In genomic region chr11:47340980-47341775, GRCh38 we compare ENCODE assay signal across 18 cellular contexts. TPM values are rescaled to one million over a fixed set of nuclear protein-coding genes. Genes with fewer than 3 reads are reported as not detected.
DNase-seq lines count a peak whose midpoint lies in the region; ATAC-seq and TF ChIP-seq lines count a peak whose summit lies in the region.
"Had no signal": no experiment of that assay in that cellular context is flagged by ENCODE, and none has a peak within 500 bp of the region (broad histone marks: within the 10 kb centered on the region; RNA-seq: fewer than 3 reads in every experiment).

No MANE protein-coding gene starts in this region.

- in situ Hi-C loops in GM23248 (cut with MboI), result no loop called here

- peak; percentile 34 for DNase-seq in GM23248
- no peak for DNase-seq in left ventricle myocardium inferior
- no peak for DNase-seq in sciatic nerve (ENCODE audit: low spot score)
- no peak for DNase-seq in glutamatergic neuron
- no peak for DNase-seq in H9
- DNase-seq: NCI-H1105, NCI-H187 treated with DMSO at 0.1 percent for 48 hours, NCI-H2171, NCI-H446 treated with DMSO at 0.1 percent for 48 hours, NCI-H748 treated with DMSO at 0.1 percent for 48 hours, Peyer's patch, SHP77 treated with DMSO at 0.1 percent for 48 hours had no signal

- H3K23me2 ChIP-seq in H9 (ENCODE audit: insufficient read length, low read depth, low read length, poor library complexity, severe bottlenecking), result no peaks in the 10 kb centered on the region

- no peak for ATAC-seq in activated T-helper 17 cell treated with anti-CD3 and anti-CD28 coated beads, Interleukin-2, amount 50 U/mL, for 72 hours (replicated peaks)
- ATAC-seq in sciatic nerve (peak; percentile 38), GM21526 (IDR thresholded peaks at IDR 0.05; ENCODE audit: low FRiP score, unreplicated experiment) (no peak)
- ATAC-seq: HCT116 had no signal

- WGBS in GM23248 (ENCODE audit: low coverage in 1 of 2, low lambda C conversion rate in 2 of 2, missing lambda C conversion rate in 2 of 2), 2 experiments, result 41 to 46% methylated on average over 17 to 18 of the region's 18 CpGs
- no CpG with 5 or more reads among the region's 18 CpGs for WGBS in H9 (ENCODE audit: extremely low coverage, insufficient read length, low lambda C conversion rate)

- H3K9me2 ChIP-seq in GM23248 (ENCODE audit: insufficient read depth), result no peaks in the 10 kb centered on the region

- no peak overlapping the region for H2BK5ac ChIP-seq in H9 (ENCODE audit: insufficient read length, low read length)

- no peaks in the 10 kb centered on the region for H3K9me3 Mint-ChIP-seq in activated T-helper 17 cell treated with anti-CD3 and anti-CD28 coated beads, Interleukin-2, amount 50 U/mL, for 72 hours
- H3K9me3 Mint-ChIP-seq in glutamatergic neuron (ENCODE audit: unreplicated experiment) (peaks cover 1% of the 10 kb centered on the region), H9 (no peaks in the 10 kb centered on the region; a peak in 1 of 5 replicates)

- H3K36me3 ChIP-seq in GM23248 (ENCODE audit: low read depth) (no peaks in the 10 kb centered on the region), left ventricle myocardium inferior (peaks cover 78% of the 10 kb centered on the region)
- H3K36me3 ChIP-seq: BLaER1, Peyer's patch had no signal

- H3T11ph ChIP-seq in H9 (ENCODE audit: low read length), result no peak overlapping the region

- H3K27ac Mint-ChIP-seq in activated T-helper 17 cell treated with anti-CD3 and anti-CD28 coated beads, Interleukin-2, amount 50 U/mL, for 72 hours, result peak overlapping the region; percentile 10
- H3K27ac Mint-ChIP-seq in glutamatergic neuron (ENCODE audit: unreplicated experiment) (no peak overlapping the region), H9 (0 out of 7 replicates have a peak overlapping the region, but pooled peaks of 1 of the 3 experiments have one; percentile 1)

- H4K20me1 ChIP-seq in GM23248 (ENCODE audit: insufficient read depth) (no peaks in the 10 kb centered on the region), H9 (ENCODE audit: control insufficient read depth, insufficient read depth, insufficient read length) (no peaks in the 10 kb centered on the region)
- H4K20me1 ChIP-seq: BLaER1 had no signal

- no peaks in the 10 kb centered on the region for H3F3A ChIP-seq in GM23248 (ENCODE audit: insufficient read depth)

- H2AFZ ChIP-seq in GM23248 (no peak overlapping the region), H9 (ENCODE audit: low read length) (no peak overlapping the region)

- H3K4me3 Mint-ChIP-seq in activated T-helper 17 cell treated with anti-CD3 and anti-CD28 coated beads, Interleukin-2, amount 50 U/mL, for 72 hours, result no peak overlapping the region
- H3K4me3 Mint-ChIP-seq in glutamatergic neuron (ENCODE audit: unreplicated experiment), result no peak overlapping the region
- H3K4me3 Mint-ChIP-seq in H9, result no peak overlapping the region

- no peak overlapping the region for H4K91ac ChIP-seq in H9 (ENCODE audit: insufficient read length, low read depth, low read length)

- no peak overlapping the region for H3K14ac ChIP-seq in H9 (ENCODE audit: insufficient read depth, low read length)

- peaks cover 6% of the 10 kb centered on the region for H3K4me1 Mint-ChIP-seq in activated T-helper 17 cell treated with anti-CD3 and anti-CD28 coated beads, Interleukin-2, amount 50 U/mL, for 72 hours
- H3K4me1 Mint-ChIP-seq in glutamatergic neuron (ENCODE audit: low read depth, unreplicated experiment) (no peaks in the 10 kb centered on the region), H9 (peaks cover 2 to 5% of the 10 kb centered on the region in 2 experiments; a peak in 2 of 4 replicates)

- no peaks in the 10 kb centered on the region for H3K36me3 Mint-ChIP-seq in activated T-helper 17 cell treated with anti-CD3 and anti-CD28 coated beads, Interleukin-2, amount 50 U/mL, for 72 hours (ENCODE audit: low read depth)
- H3K36me3 Mint-ChIP-seq in glutamatergic neuron (ENCODE audit: unreplicated experiment) (no peaks in the 10 kb centered on the region), H9 (ENCODE audit: insufficient read depth in 1 of 3, low read depth in 3 of 3) (no peaks in the 10 kb centered on the region; a peak in 1 of 7 replicates)

- no peak overlapping the region for H3K4me2 ChIP-seq in GM23248 (ENCODE audit: unreplicated experiment)
- H3K4me2 ChIP-seq in H9 (ENCODE audit: insufficient read depth, insufficient read length, low read length), result no peak overlapping the region
- H3K4me2 ChIP-seq: BLaER1 had no signal

- H3K4ac ChIP-seq in H9 (ENCODE audit: low read depth, low read length), result no peak overlapping the region

- intact Hi-C loops in left ventricle myocardium inferior (cut with micrococcal nuclease) (no loop called here), sciatic nerve (cut with DNase I) (no loop called here)

- H3K9me3 ChIP-seq in GM23248 (ENCODE audit: low read depth), result no peaks in the 10 kb centered on the region
- H3K9me3 ChIP-seq in left ventricle myocardium inferior (replicated peaks), result no peaks in the 10 kb centered on the region
- no peaks in the 10 kb centered on the region for H3K9me3 ChIP-seq in H9 (ENCODE audit: control insufficient read depth, low read depth, low read length)
- H3K9me3 ChIP-seq: BLaER1, Peyer's patch had no signal

- H3K4me1 ChIP-seq in GM23248 (ENCODE audit: insufficient read depth), result no peaks in the 10 kb centered on the region
- peaks cover 96% of the 10 kb centered on the region for H3K4me1 ChIP-seq in left ventricle myocardium inferior
- no peaks in the 10 kb centered on the region for H3K4me1 ChIP-seq in H9 (ENCODE audit: insufficient read depth, low read length)
- H3K4me1 ChIP-seq: Peyer's patch had no signal

- TF ChIP-seq CTCF in left ventricle myocardium inferior (IDR thresholded peaks at IDR 0.05; ENCODE audit: borderline replicate concordance) (no peak), glutamatergic neuron (IDR thresholded peaks at IDR 0.05; ENCODE audit: partially characterized antibody, unreplicated experiment) (no peak), H9 (conservative IDR thresholded peaks at IDR 0.05) (no peak)

- H3K79me2 ChIP-seq in GM23248 (ENCODE audit: insufficient read depth), result no peaks in the 10 kb centered on the region
- H3K79me2 ChIP-seq in H9 (ENCODE audit: insufficient read depth, low read length), result no peaks in the 10 kb centered on the region

- no peaks in the 10 kb centered on the region for H3K79me1 ChIP-seq in H9 (ENCODE audit: insufficient read depth, low read depth, low read length, poor library complexity, severe bottlenecking)

- H4K8ac ChIP-seq in H9 (replicated peaks; ENCODE audit: insufficient read length, low read depth, low read length), result no peak overlapping the region

- H2BK12ac ChIP-seq in H9 (ENCODE audit: insufficient read length, low read depth, low read length), result no peak overlapping the region

- no peak overlapping the region for H3K56ac ChIP-seq in H9 (ENCODE audit: insufficient read length, low read depth, low read length)

- H3K4me3 ChIP-seq in GM23248, result no peak overlapping the region
- peak overlapping the region; percentile 77 for H3K4me3 ChIP-seq in left ventricle myocardium inferior
- H3K4me3 ChIP-seq: BLaER1, Peyer's patch had no signal

- H4K5ac ChIP-seq in H9 (ENCODE audit: insufficient read length, low read depth, low read length), result no peak overlapping the region

- no peak overlapping the region for H3K27ac ChIP-seq in GM23248
- peak overlapping the region; percentile 97 for H3K27ac ChIP-seq in left ventricle myocardium inferior (replicated peaks)
- no peak overlapping the region for H3K27ac ChIP-seq in H9 (ENCODE audit: insufficient read length, low read depth, low read length)
- H3K27ac ChIP-seq: BLaER1, Peyer's patch had no signal

- H3K23ac ChIP-seq in H9 (ENCODE audit: insufficient read length, low read depth, low read length), result no peak overlapping the region

- H2BK15ac ChIP-seq in H9 (ENCODE audit: low read depth, low read length), result no peak overlapping the region

- H2BK120ac ChIP-seq in H9 (ENCODE audit: low read depth, low read length, poor library complexity, severe bottlenecking), result no peak overlapping the region

- no peaks in the 10 kb centered on the region for H3K27me3 Mint-ChIP-seq in activated T-helper 17 cell treated with anti-CD3 and anti-CD28 coated beads, Interleukin-2, amount 50 U/mL, for 72 hours
- H3K27me3 Mint-ChIP-seq in glutamatergic neuron (ENCODE audit: unreplicated experiment) (peaks cover 12% of the 10 kb centered on the region), H9 (ENCODE audit: low read depth) (peaks cover 4% of the 10 kb centered on the region; the same call in 1 of the 2 replicates)

- no peak overlapping the region for H3K18ac ChIP-seq in H9 (ENCODE audit: insufficient read length, low read depth, low read length)

- no peak overlapping the region for H2BK20ac ChIP-seq in H9 (ENCODE audit: low read depth, low read length, poor library complexity, severe bottlenecking)

- H2AK5ac ChIP-seq in H9 (ENCODE audit: insufficient read length, low read length), result no peak overlapping the region

- no peak overlapping the region for H3K9ac ChIP-seq in GM23248
- H3K9ac ChIP-seq in H9 (ENCODE audit: extremely low read depth, insufficient read length, low read length), result no peak overlapping the region
- H3K9ac ChIP-seq: BLaER1 had no signal

- H3K27me3 ChIP-seq in GM23248 (replicated peaks; ENCODE audit: insufficient read depth), result no peaks in the 10 kb centered on the region
- H3K27me3 ChIP-seq in left ventricle myocardium inferior (ENCODE audit: low read depth), result no peaks in the 10 kb centered on the region
- H3K27me3 ChIP-seq in H9 (ENCODE audit: insufficient read depth, low read length), result no peaks in the 10 kb centered on the region
- H3K27me3 ChIP-seq: BLaER1, Peyer's patch had no signal

RNA-seq across cellular contexts. Expression of gene MYBPC3, which starts 11.3 kb away (rescaled TPM):
- total RNA-seq in GM23248 (2014; rRNA removed; shearing (Covaris generic)), result not detected in 2 replicates
- 0.08 TPM in 1 of 2 replicates, not detected in the other for polyA plus RNA-seq in GM23248 (2016; fragmentation: Nextera tagmentation; extraction: Ambion mirVana)
- total RNA-seq in activated T-helper 17 cell treated with anti-CD3 and anti-CD28 coated beads, Interleukin-2, amount 50 U/mL, for 72 hours, result not detected
- total RNA-seq in left ventricle myocardium inferior (2,538 TPM), sciatic nerve (0.53 TPM), glutamatergic neuron (ENCODE audit: unreplicated experiment) (not detected), H9 (2021) (not detected in 2 replicates)
- total RNA-seq: HT1080, Peyer's patch had no signal
- polyA plus RNA-seq: AG04450 had no signal

RNA-seq across cellular contexts. Expression of gene SPI1, which starts 37.2 kb away (rescaled TPM):
- total RNA-seq in GM23248 (2014; rRNA removed; shearing (Covaris generic)), result not detected in 2 replicates
- polyA plus RNA-seq in GM23248 (2016; fragmentation: Nextera tagmentation; extraction: Ambion mirVana), result 0.30 TPM in 1 of 2 replicates, not detected in the other
- total RNA-seq in activated T-helper 17 cell treated with anti-CD3 and anti-CD28 coated beads, Interleukin-2, amount 50 U/mL, for 72 hours, result under 1 TPM in 1 of 2 donors, not detected in 1; 0.21 TPM
- total RNA-seq in left ventricle myocardium inferior, result 8.3 TPM
- total RNA-seq in sciatic nerve, result 47.0 TPM
- total RNA-seq in glutamatergic neuron (ENCODE audit: unreplicated experiment), result not detected
- total RNA-seq in H9 (2021), result not detected in 2 replicates
- total RNA-seq: HT1080 had no signal
- polyA plus RNA-seq: AG04450 had no signal

Comparison
In these comparisons a context has a peak if more than half of its experiments do, and no peak if none do; other contexts are left out.
1. RNA of gene MYBPC3, which starts 11.3 kb away (total RNA-seq): 2,538 TPM in left ventricle myocardium inferior (single experiment); 0.53 TPM in sciatic nerve (single experiment), not detected in H9, not detected in activated T-helper 17 cell treated with anti-CD3 and anti-CD28 coated beads, Interleukin-2, amount 50 U/mL, for 72 hours, not detected in GM23248 and not detected in glutamatergic neuron (single experiment); every median in the first group is over 1,000 times any median in the second.